16 cellular contexts compared by ENCODE assay signal in genomic region chr11:30816959-30817880, GRCh38.
DNase-seq lines count a peak whose midpoint lies in the region; ATAC-seq and TF ChIP-seq lines count a peak whose summit lies in the region.
"Had no signal": no experiment of that assay in that cellular context is flagged by ENCODE, and none has a peak within 500 bp of the region (broad histone marks: within the 10 kb centered on the region; RNA-seq: fewer than 3 reads in every experiment).

No MANE protein-coding gene starts in this region.

- H3K9me3 ChIP-seq in left ventricle myocardium inferior (replicated peaks) (no peaks in the 10 kb centered on the region), aorta (ENCODE audit: control insufficient read depth, low read length) (no peaks in the 10 kb centered on the region)
- H3K9me3 ChIP-seq: BLaER1 had no signal

- TF ChIP-seq CTCF in left ventricle myocardium inferior (IDR thresholded peaks at IDR 0.05; ENCODE audit: borderline replicate concordance) (no peak), foreskin keratinocyte (conservative IDR thresholded peaks at IDR 0.05) (no peak), GM20000 (IDR thresholded peaks at IDR 0.05; ENCODE audit: extremely low read depth, missing control alignments) (no peak)

- H3K27me3 ChIP-seq in left ventricle myocardium inferior (ENCODE audit: low read depth) (no peaks in the 10 kb centered on the region), foreskin keratinocyte (no peaks in the 10 kb centered on the region), aorta (ENCODE audit: control insufficient read depth in 1 of 2, insufficient read depth in 2 of 2, low read length in 1 of 2) (no peaks in the 10 kb centered on the region)
- H3K27me3 ChIP-seq: BLaER1 had no signal

- DNase-seq in left ventricle myocardium inferior (no peak), cardiac septum (ENCODE audit: low spot score) (no peak), foreskin keratinocyte (peak in 1 of 2 donors; percentile 27), renal cortical epithelial cell (ENCODE audit: low read depth) (peak; percentile 24), DMS 273 (lab: John Stamatoyannopoulos, UW; ENCODE audit: unreplicated experiment) (no peak), aorta (no peak), GM20000 (ENCODE audit: low spot score) (no peak)
- DNase-seq: 8988T; AML-193; CD8-positive, alpha-beta memory T cell; DMS 273 treated with DMSO at 0.1 percent for 48 hours; GOT3; H9; IMR-90 had no signal

- H3K4me1 ChIP-seq in left ventricle myocardium inferior (peaks cover 18% of the 10 kb centered on the region), foreskin keratinocyte (no peaks in the 10 kb centered on the region), aorta (ENCODE audit: control insufficient read depth in 1 of 2, insufficient read depth in 2 of 2, low read length in 2 of 2) (peaks cover 8 to 17% of the 10 kb centered on the region in 2 donors)
- H3K4me1 ChIP-seq: BLaER1 had no signal

- WGBS in aorta, 2 donors = 51 to 54% methylated on average over 4 of the region's 4 CpGs

- intact Hi-C loops in left ventricle myocardium inferior (cut with micrococcal nuclease) (no loop called here), cardiac septum (cut with DNase I) (no loop called here), aorta (cut with DNase I) (no loop called here)

- H3K4me3 ChIP-seq in left ventricle myocardium inferior (no peak overlapping the region), aorta (ENCODE audit: low read length in 2 of 2) (no peak overlapping the region)
- H3K4me3 ChIP-seq: BLaER1, GM12878 had no signal

- peak overlapping the region; percentile 58 for H3K27ac ChIP-seq in left ventricle myocardium inferior (replicated peaks)
- H3K27ac ChIP-seq in foreskin keratinocyte = no peak overlapping the region
- H3K27ac ChIP-seq in aorta (ENCODE audit: low read depth in 1 of 2, low read length in 2 of 2) = no peak overlapping the region
- H3K27ac ChIP-seq: BLaER1 had no signal

- ATAC-seq in foreskin keratinocyte (peak; percentile 18), aorta (ENCODE audit: low FRiP score) (no peak)
- ATAC-seq: GM12878 had no signal

- no peaks in the 10 kb centered on the region for H3K36me3 ChIP-seq in left ventricle myocardium inferior
- no peaks in the 10 kb centered on the region for H3K36me3 ChIP-seq in aorta (ENCODE audit: control insufficient read depth in 1 of 2, insufficient read depth in 2 of 2, low read length in 1 of 2)
- H3K36me3 ChIP-seq: BLaER1 had no signal
